Comparison of ENCODE assay signal across 1 cellular context in genomic region chr2:7017621-7018260, GRCh38.
TF ChIP-seq lines count a peak whose summit lies in the region.

No MANE protein-coding gene starts in this region.

TF ChIP-seq in SK-N-SH treated with all-trans-retinoic acid at 6 μM for 48 hours, 23 proteins besides CTCF, POLR2A, EP300 and RAD21:
- TF ChIP-seq, protein P1, sequence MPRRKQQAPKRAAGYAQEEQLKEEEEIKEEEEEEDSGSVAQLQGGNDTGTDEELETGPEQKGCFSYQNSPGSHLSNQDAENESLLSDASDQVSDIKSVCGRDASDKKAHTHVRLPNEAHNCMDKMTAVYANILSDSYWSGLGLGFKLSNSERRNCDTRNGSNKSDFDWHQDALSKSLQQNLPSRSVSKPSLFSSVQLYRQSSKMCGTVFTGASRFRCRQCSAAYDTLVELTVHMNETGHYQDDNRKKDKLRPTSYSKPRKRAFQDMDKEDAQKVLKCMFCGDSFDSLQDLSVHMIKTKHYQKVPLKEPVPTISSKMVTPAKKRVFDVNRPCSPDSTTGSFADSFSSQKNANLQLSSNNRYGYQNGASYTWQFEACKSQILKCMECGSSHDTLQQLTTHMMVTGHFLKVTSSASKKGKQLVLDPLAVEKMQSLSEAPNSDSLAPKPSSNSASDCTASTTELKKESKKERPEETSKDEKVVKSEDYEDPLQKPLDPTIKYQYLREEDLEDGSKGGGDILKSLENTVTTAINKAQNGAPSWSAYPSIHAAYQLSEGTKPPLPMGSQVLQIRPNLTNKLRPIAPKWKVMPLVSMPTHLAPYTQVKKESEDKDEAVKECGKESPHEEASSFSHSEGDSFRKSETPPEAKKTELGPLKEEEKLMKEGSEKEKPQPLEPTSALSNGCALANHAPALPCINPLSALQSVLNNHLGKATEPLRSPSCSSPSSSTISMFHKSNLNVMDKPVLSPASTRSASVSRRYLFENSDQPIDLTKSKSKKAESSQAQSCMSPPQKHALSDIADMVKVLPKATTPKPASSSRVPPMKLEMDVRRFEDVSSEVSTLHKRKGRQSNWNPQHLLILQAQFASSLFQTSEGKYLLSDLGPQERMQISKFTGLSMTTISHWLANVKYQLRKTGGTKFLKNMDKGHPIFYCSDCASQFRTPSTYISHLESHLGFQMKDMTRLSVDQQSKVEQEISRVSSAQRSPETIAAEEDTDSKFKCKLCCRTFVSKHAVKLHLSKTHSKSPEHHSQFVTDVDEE (CRISPR knock-in tag; IDR thresholded peaks at IDR 0.05) = no peak
- TF ChIP-seq, protein P2, sequence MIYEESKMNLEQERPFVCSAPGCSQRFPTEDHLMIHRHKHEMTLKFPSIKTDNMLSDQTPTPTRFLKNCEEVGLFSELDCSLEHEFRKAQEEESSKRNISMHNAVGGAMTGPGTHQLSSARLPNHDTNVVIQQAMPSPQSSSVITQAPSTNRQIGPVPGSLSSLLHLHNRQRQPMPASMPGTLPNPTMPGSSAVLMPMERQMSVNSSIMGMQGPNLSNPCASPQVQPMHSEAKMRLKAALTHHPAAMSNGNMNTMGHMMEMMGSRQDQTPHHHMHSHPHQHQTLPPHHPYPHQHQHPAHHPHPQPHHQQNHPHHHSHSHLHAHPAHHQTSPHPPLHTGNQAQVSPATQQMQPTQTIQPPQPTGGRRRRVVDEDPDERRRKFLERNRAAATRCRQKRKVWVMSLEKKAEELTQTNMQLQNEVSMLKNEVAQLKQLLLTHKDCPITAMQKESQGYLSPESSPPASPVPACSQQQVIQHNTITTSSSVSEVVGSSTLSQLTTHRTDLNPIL (CRISPR knock-in tag; IDR thresholded peaks at IDR 0.05; ENCODE audit: low read depth) = no peak
- no peak for TF ChIP-seq ISL1 (CRISPR knock-in tag; IDR thresholded peaks at IDR 0.05)
